ENCODE assay signal across 12 cellular contexts in the genomic region with DNA sequence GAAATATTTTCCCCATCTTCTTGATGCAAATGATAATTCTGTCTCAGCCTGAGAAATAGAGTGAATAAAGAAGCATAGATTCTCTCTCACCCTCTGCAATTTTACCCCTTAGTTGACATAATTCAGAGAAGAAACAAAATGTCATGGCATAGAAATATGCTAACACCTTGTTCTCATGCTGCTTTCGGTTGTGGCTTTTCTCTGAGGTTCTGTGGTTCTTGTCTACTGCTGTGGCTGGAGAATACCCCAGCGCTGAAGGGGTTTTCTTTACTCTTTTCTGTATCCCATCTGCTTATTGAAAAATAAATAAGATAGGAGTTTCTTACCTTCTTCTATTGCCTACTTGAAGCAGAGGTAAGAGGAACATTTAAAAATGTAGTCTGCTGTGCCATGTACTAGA. TPM values are rescaled to one million over a fixed set of nuclear protein-coding genes. Genes with fewer than 3 reads are reported as not detected.
A peak's percentile ranks its signal among the peaks of the same experiment; 100 is the strongest.
DNase-seq lines count a peak whose midpoint lies in the region; ATAC-seq and TF ChIP-seq lines count a peak whose summit lies in the region.
"Had no signal": no experiment of that assay in that cellular context is flagged by ENCODE, and none has a peak within 500 bp of the region (broad histone marks: within the 10 kb centered on the region; RNA-seq: fewer than 3 reads in every experiment).

No MANE protein-coding gene starts in this region.

- H3K9me3 Mint-ChIP-seq in activated naive CD4-positive, alpha-beta T cell treated with anti-CD3 and anti-CD28 coated beads, Interleukin-2, amount 50 U/mL, for 72 hours: no peaks in the 10 kb centered on the region
- no peaks in the 10 kb centered on the region for H3K9me3 Mint-ChIP-seq in activated CD8-positive, alpha-beta T cell treated with anti-CD3 and anti-CD28 coated beads for 36 hours
- H3K9me3 Mint-ChIP-seq: nephron progenitor cell had no signal

- H3K36me3 Mint-ChIP-seq in activated naive CD4-positive, alpha-beta T cell treated with anti-CD3 and anti-CD28 coated beads, Interleukin-2, amount 50 U/mL, for 72 hours: no peaks in the 10 kb centered on the region
- H3K36me3 Mint-ChIP-seq in activated CD8-positive, alpha-beta T cell treated with anti-CD3 and anti-CD28 coated beads for 36 hours (ENCODE audit: low read depth): no peaks in the 10 kb centered on the region

- no peak for DNase-seq in activated naive CD4-positive, alpha-beta T cell treated with anti-CD3 and anti-CD28 coated beads, Interleukin-2, amount 50 U/mL, for 72 hours (ENCODE audit: low spot score in 2 of 2)
- DNase-seq in activated naive CD4-positive, alpha-beta T cell treated with Interleukin-2 at 50 U/mL for 16 hours: no peak
- DNase-seq in activated CD8-positive, alpha-beta T cell treated with anti-CD3 and anti-CD28 coated beads for 36 hours: peak; percentile 46
- no peak for DNase-seq in erythroblast (lab: John Stamatoyannopoulos, UW)
- no peak for DNase-seq in stimulated activated naive CD4-positive, alpha-beta T cell treated with Interleukin-2 at 50 U/mL for 16 hours (lab: John Stamatoyannopoulos, UW)
- DNase-seq in A172 (ENCODE audit: low spot score): no peak
- DNase-seq: COR-L47, NCI-H524 treated with DMSO at 0.1 percent for 48 hours, nephron progenitor cell, Peyer's patch had no signal

- TF ChIP-seq CTCF in activated CD8-positive, alpha-beta T cell treated with anti-CD3 and anti-CD28 coated beads for 36 hours (IDR thresholded peaks at IDR 0.05): no peak

- H3K4me3 Mint-ChIP-seq in activated CD8-positive, alpha-beta T cell treated with anti-CD3 and anti-CD28 coated beads for 36 hours: no peak overlapping the region
- H3K4me3 Mint-ChIP-seq: nephron progenitor cell had no signal

- ATAC-seq in activated naive CD4-positive, alpha-beta T cell treated with anti-CD3 and anti-CD28 coated beads, Interleukin-2, amount 50 U/mL, for 72 hours: peak; percentile 56 to 75
- ATAC-seq in HG03108 (IDR thresholded peaks at IDR 0.05; ENCODE audit: unreplicated experiment) (peak; percentile 61), GM19351 (IDR thresholded peaks at IDR 0.05; ENCODE audit: unreplicated experiment) (no peak)
- peak; percentile 42 for ATAC-seq in activated CD8-positive, alpha-beta T cell treated with anti-CD3 and anti-CD28 coated beads for 36 hours

- TF ChIP-seq POLR2A in erythroblast (IDR thresholded peaks at IDR 0.05; ENCODE audit: low read length): no peak

- intact Hi-C loops in activated CD8-positive, alpha-beta T cell treated with anti-CD3 and anti-CD28 coated beads for 36 hours (cut with micrococcal nuclease): no loop called here

- CTCF ChIA-PET in activated CD8-positive, alpha-beta T cell treated with anti-CD3 and anti-CD28 coated beads for 36 hours (lab: Charles Lee): no interaction called here

- H3K27ac Mint-ChIP-seq in activated naive CD4-positive, alpha-beta T cell treated with anti-CD3 and anti-CD28 coated beads, Interleukin-2, amount 50 U/mL, for 72 hours: no peak overlapping the region
- H3K27ac Mint-ChIP-seq in activated CD8-positive, alpha-beta T cell treated with anti-CD3 and anti-CD28 coated beads for 36 hours: no peak overlapping the region
- H3K27ac Mint-ChIP-seq: nephron progenitor cell had no signal

- H3K4me1 Mint-ChIP-seq in activated CD8-positive, alpha-beta T cell treated with anti-CD3 and anti-CD28 coated beads for 36 hours (ENCODE audit: low read depth): peaks cover 6% of the 10 kb centered on the region
- H3K4me1 Mint-ChIP-seq: nephron progenitor cell had no signal

- POLR2A ChIA-PET in activated CD8-positive, alpha-beta T cell treated with anti-CD3 and anti-CD28 coated beads for 36 hours (lab: Charles Lee): no interaction called here

- H3K27me3 Mint-ChIP-seq in activated CD8-positive, alpha-beta T cell treated with anti-CD3 and anti-CD28 coated beads for 36 hours: peaks cover 9% of the 10 kb centered on the region

RNA-seq across cellular contexts. Expression of gene RAB27B, which starts 15.4 kb away (rescaled TPM):
- total RNA-seq in activated naive CD4-positive, alpha-beta T cell treated with anti-CD3 and anti-CD28 coated beads, Interleukin-2, amount 50 U/mL, for 72 hours: under 1 TPM; 0.14 to 0.21 TPM
- not detected for total RNA-seq in activated CD8-positive, alpha-beta T cell treated with anti-CD3 and anti-CD28 coated beads for 36 hours
- 7.6 and 9.9 TPM in 2 replicates for total RNA-seq in A172 (2014; rRNA removed; shearing (Covaris generic))
